In the genomic region with DNA sequence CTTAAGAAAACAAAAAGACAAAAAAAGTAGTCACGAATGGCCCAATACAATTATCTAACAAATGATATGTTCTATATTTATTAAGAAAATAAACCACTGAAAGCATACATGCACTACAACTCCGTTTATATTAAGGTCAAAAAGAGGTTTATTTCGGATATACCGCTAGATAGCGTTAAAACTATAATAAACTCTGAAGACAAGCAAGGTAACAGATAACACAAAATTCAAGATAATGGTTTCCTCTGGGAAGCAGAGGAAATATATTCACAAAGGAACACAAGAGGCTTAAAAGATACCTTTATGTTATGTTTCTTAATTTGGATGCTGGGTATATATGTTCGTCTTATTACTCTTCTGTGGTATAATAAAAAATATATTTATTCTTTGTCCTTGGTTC, we compare ENCODE assay signal across 23 cellular contexts. TPM values are rescaled to one million over a fixed set of nuclear protein-coding genes. Genes with fewer than 3 reads are reported as not detected.
DNase-seq lines count a peak whose midpoint lies in the region; ATAC-seq and TF ChIP-seq lines count a peak whose summit lies in the region.
"Had no signal": no experiment of that assay in that cellular context is flagged by ENCODE, and none has a peak within 500 bp of the region (broad histone marks: within the 10 kb centered on the region; RNA-seq: fewer than 3 reads in every experiment).

No MANE protein-coding gene starts in this region.

- intact Hi-C loops in Calu3 (cut with micrococcal nuclease; ENCODE audit: unreplicated experiment), result loop anchor here (1.0 to 5.0 kb wide), 2 partner anchors 12 to 40 kb away; no protein-coding TSS in a partner anchor
- intact Hi-C loops in Panc1 (cut with micrococcal nuclease; ENCODE audit: unreplicated experiment), result no loop called here

- H3K27me3 ChIP-seq in Panc1 (ENCODE audit: control insufficient read depth, insufficient read depth, low read length) (no peaks in the 10 kb centered on the region), hepatocyte (no peaks in the 10 kb centered on the region)
- H3K27me3 ChIP-seq in effector memory CD4-positive, alpha-beta T cell (replicated peaks; ENCODE audit: control insufficient read depth, insufficient read depth, low read length, poor library complexity, severe bottlenecking), result no peaks in the 10 kb centered on the region
- H3K27me3 ChIP-seq: body of pancreas, esophagus muscularis mucosa had no signal

- H3K79me2 ChIP-seq in hepatocyte, result peaks cover 62% of the 10 kb centered on the region

- H3K4me1 ChIP-seq in Panc1 (ENCODE audit: control insufficient read depth, insufficient read depth, low read length), result peaks cover 13% of the 10 kb centered on the region; the same call in 1 of the 2 replicates
- no peaks in the 10 kb centered on the region for H3K4me1 ChIP-seq in hepatocyte (ENCODE audit: insufficient read depth)
- H3K4me1 ChIP-seq in effector memory CD4-positive, alpha-beta T cell (ENCODE audit: control insufficient read depth, insufficient read depth, low read length, poor library complexity, severe bottlenecking), result no peaks in the 10 kb centered on the region
- H3K4me1 ChIP-seq: prostate gland had no signal

- 94% methylated on average over 6 of the region's 6 CpGs for WGBS in hepatocyte (ENCODE audit: low lambda C conversion rate, missing lambda C conversion rate)

- peaks cover 30% of the 10 kb centered on the region for H3K36me3 Mint-ChIP-seq in Calu3 (ENCODE audit: insufficient read depth, unreplicated experiment)

- H3K9me3 Mint-ChIP-seq in Calu3 (ENCODE audit: low read depth, unreplicated experiment), result no peaks in the 10 kb centered on the region
- H3K9me3 Mint-ChIP-seq: activated CD4-positive, alpha-beta memory T cell treated with anti-CD3 and anti-CD28 coated beads, Interleukin-2, amount 10 ng/mL, durations not matched to agents 7 days and 5 days had no signal

- peak overlapping the region; percentile 51 for H3K4me3 Mint-ChIP-seq in Calu3 (ENCODE audit: low read depth, unreplicated experiment)
- H3K4me3 Mint-ChIP-seq: activated CD4-positive, alpha-beta memory T cell treated with anti-CD3 and anti-CD28 coated beads, Interleukin-2, amount 10 ng/mL, durations not matched to agents 7 days and 5 days had no signal

- peak overlapping the region; percentile 31; the same call in 1 of the 2 replicates for H3K27ac ChIP-seq in Panc1 (ENCODE audit: low read length)
- H3K27ac ChIP-seq in hepatocyte, result peak overlapping the region; percentile 79
- H3K27ac ChIP-seq in effector memory CD4-positive, alpha-beta T cell (ENCODE audit: insufficient read depth, low read length, poor library complexity, severe bottlenecking), result no peak overlapping the region
- H3K27ac ChIP-seq: esophagus muscularis mucosa, prostate gland had no signal

- CTCF ChIA-PET in Calu3 (lab: Charles Lee), result interaction anchor here (1.1 kb wide), 2 partner anchors 10 to 20 kb away, joined by 3 to 4 read pairs; no protein-coding TSS in a partner anchor
- CTCF ChIA-PET in Panc1 (lab: Charles Lee), result no interaction called here

- POLR2A ChIA-PET in Panc1 (lab: Charles Lee), result no interaction called here

- TF ChIP-seq CTCF in Calu3 (IDR thresholded peaks at IDR 0.05; ENCODE audit: unreplicated experiment), result no peak
- TF ChIP-seq CTCF in Panc1 (IDR thresholded peaks at IDR 0.05), result no peak
- no peak for TF ChIP-seq CTCF in hepatocyte (IDR thresholded peaks at IDR 0.05; ENCODE audit: poor library complexity)

- no peaks in the 10 kb centered on the region for H4K20me1 ChIP-seq in hepatocyte (ENCODE audit: insufficient read depth, poor library complexity, severe bottlenecking)

- no peaks in the 10 kb centered on the region for H3K9me3 ChIP-seq in Panc1 (ENCODE audit: control insufficient read depth, insufficient read depth, low read depth, low read length)
- no peaks in the 10 kb centered on the region for H3K9me3 ChIP-seq in hepatocyte (ENCODE audit: low read depth)
- H3K9me3 ChIP-seq in effector memory CD4-positive, alpha-beta T cell (ENCODE audit: control insufficient read depth, low read length), result no peaks in the 10 kb centered on the region
- H3K9me3 ChIP-seq: body of pancreas, esophagus muscularis mucosa, HAP-1, prostate gland had no signal

- H3K36me3 ChIP-seq in Panc1 (ENCODE audit: control insufficient read depth, insufficient read depth, low read length) (peaks cover 5% of the 10 kb centered on the region; the same call in 1 of the 2 replicates), hepatocyte (replicated peaks; ENCODE audit: insufficient read depth, low read depth) (no peaks in the 10 kb centered on the region)
- H3K36me3 ChIP-seq in effector memory CD4-positive, alpha-beta T cell (ENCODE audit: control insufficient read depth, insufficient read depth, low read length), result no peaks in the 10 kb centered on the region
- H3K36me3 ChIP-seq: esophagus muscularis mucosa, HAP-1, prostate gland had no signal

- DNase-seq in Calu3, result no peak
- DNase-seq in Panc1 (ENCODE audit: low read depth, low spot score), result no peak
- DNase-seq in hepatocyte (ENCODE audit: low spot score), result no peak
- DNase-seq in effector memory CD4-positive, alpha-beta T cell, result no peak
- no peak for DNase-seq in NCI-H1092 treated with DMSO at 0.1 percent for 48 hours (lab: John Stamatoyannopoulos, UW)
- DNase-seq: activated CD4-positive, alpha-beta memory T cell treated with anti-CD3 and anti-CD28 coated beads, Interleukin-2, amount 10 ng/mL, durations not matched to agents 7 days and 5 days; activated effector memory CD4-positive, alpha-beta T cell treated with anti-CD3 and anti-CD28 coated beads, Interleukin-2, amount 50 U/mL, for 16 hours; body of pancreas; islet precursor cell; Kasumi-1; NCI-H1048; NCI-H1930; NCI-H345; NCI-H774; OCI-M1; SHP77 treated with DMSO at 0.1 percent for 48 hours; stimulated activated CD4-positive, alpha-beta T cell treated with anti-CD3 and anti-CD28 coated beads, Interleukin-1b, Interleukin-23, amount 100 ng/mL, for 48 hours had no signal

- H3K4me1 Mint-ChIP-seq in Calu3 (ENCODE audit: low read depth, unreplicated experiment), result no peaks in the 10 kb centered on the region

- no TSS peak for BruUV-seq in Calu3 (replicated peaks; lab: Mats Ljungman, UMichigan)
- BruUV-seq in Panc1 (replicated peaks; lab: Mats Ljungman, UMichigan), result no TSS peak

- H3K4me3 ChIP-seq in Panc1 (ENCODE audit: low read depth in 2 of 2, low read length in 2 of 2) (no peak overlapping the region), hepatocyte (no peak overlapping the region)
- H3K4me3 ChIP-seq in effector memory CD4-positive, alpha-beta T cell (ENCODE audit: insufficient read depth, low read depth, low read length, poor library complexity, severe bottlenecking), result no peak overlapping the region
- H3K4me3 ChIP-seq: body of pancreas, esophagus muscularis mucosa, HAP-1, lung, prostate gland had no signal

- peak overlapping the region; percentile 53 for H3K27ac Mint-ChIP-seq in Calu3 (ENCODE audit: unreplicated experiment)
- H3K27ac Mint-ChIP-seq: activated CD4-positive, alpha-beta memory T cell treated with anti-CD3 and anti-CD28 coated beads, Interleukin-2, amount 10 ng/mL, durations not matched to agents 7 days and 5 days had no signal

- no peaks in the 10 kb centered on the region for H3K27me3 Mint-ChIP-seq in Calu3 (ENCODE audit: unreplicated experiment)
- H3K27me3 Mint-ChIP-seq: activated CD4-positive, alpha-beta memory T cell treated with anti-CD3 and anti-CD28 coated beads, Interleukin-2, amount 10 ng/mL, durations not matched to agents 7 days and 5 days had no signal

- H2AFZ ChIP-seq in hepatocyte, result no peak overlapping the region

- H3K9me2 ChIP-seq in hepatocyte (replicated peaks; ENCODE audit: insufficient read depth), result no peaks in the 10 kb centered on the region

- H3K4me2 ChIP-seq in hepatocyte, result no peak overlapping the region

- ATAC-seq in Panc1 (no peak), HG02938 (IDR thresholded peaks at IDR 0.05; ENCODE audit: unreplicated experiment) (no peak)
- ATAC-seq: activated CD4-positive, CD25-positive, alpha-beta regulatory T cell treated with anti-CD3 and anti-CD28 coated beads, Interleukin-2, amount 50 U/mL, for 24 hours had no signal

- in situ Hi-C loops in Panc1 (cut with HindIII; ENCODE audit: low pct_unique_long_range_greater_than_20kb, low sequenced_read_pairs), result no loop called here

RNA-seq across cellular contexts. Expression of a gene that starts 4.7 kb away (rescaled TPM):
- total RNA-seq in Calu3 (2022) (18.6 and 22.6 TPM in 2 replicates), Panc1 (2021; ENCODE audit: unreplicated experiment) (15.2 TPM), hepatocyte (52.2 and 54.0 TPM in 2 replicates)
- 8.7 TPM for polyA plus RNA-seq in Panc1 (2012; ENCODE audit: insufficient read length)
- 51.8 and 64.2 TPM in 2 replicates for polyA plus RNA-seq in hepatocyte

RNA-seq across cellular contexts. Expression of a gene that starts 21.7 kb away (rescaled TPM):
- total RNA-seq in Calu3 (2022) (26.4 and 27.0 TPM in 2 replicates), Panc1 (2021; ENCODE audit: unreplicated experiment) (20.2 TPM), hepatocyte (80.9 and 90.2 TPM in 2 replicates)
- polyA plus RNA-seq in Panc1 (2012; ENCODE audit: insufficient read length), result 11.8 TPM
- 41.2 and 42.2 TPM in 2 replicates for polyA plus RNA-seq in hepatocyte

RNA-seq across cellular contexts. Expression of a gene that starts 26.0 kb away (rescaled TPM):
- 4.7 and 6.0 TPM in 2 replicates for total RNA-seq in Calu3 (2022)
- total RNA-seq in Panc1 (2021; ENCODE audit: unreplicated experiment), result 3.0 TPM
- 3.1 TPM for polyA plus RNA-seq in Panc1 (2012; ENCODE audit: insufficient read length)
- 3.5 and 4.1 TPM in 2 replicates for total RNA-seq in hepatocyte
- 2.4 and 3.7 TPM in 2 replicates for polyA plus RNA-seq in hepatocyte
